2 cellular contexts compared by ENCODE assay signal in the genomic region with DNA sequence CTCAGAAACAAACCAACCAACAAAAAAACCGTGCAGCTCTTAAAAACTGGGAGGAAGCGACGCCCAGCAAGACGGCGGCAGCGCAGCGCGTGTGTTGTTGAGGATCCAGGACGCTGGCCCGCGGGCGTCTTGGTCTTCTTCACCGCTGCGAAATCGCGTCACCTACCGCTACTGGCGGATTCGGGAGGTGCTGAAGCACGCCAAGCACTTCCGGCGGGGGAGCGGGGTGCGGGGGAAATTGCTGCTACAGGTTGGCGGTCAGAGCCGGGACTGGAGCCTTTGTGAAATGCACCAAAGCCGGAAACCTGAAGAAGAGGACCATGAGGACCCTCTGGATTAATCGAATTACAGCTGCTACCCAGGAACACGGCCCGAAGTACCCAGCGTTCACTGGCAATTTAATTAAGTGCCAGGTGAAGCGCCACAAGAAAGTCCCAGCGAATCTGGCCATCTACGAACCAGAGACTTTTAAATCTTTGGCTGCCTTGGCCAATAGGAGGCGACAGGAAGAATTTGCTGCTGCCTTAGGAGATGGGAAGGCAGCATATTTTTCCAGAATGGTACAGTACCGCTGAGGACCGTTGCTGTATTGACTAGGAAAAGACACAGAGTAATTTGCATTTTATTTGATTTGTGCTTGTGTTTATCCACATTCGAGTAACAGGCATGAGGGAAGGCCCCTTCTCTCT.
TF ChIP-seq lines count a peak whose summit lies in the region.

No MANE protein-coding gene starts in this region.

TF ChIP-seq in HepG2, 621 proteins besides CTCF, POLR2A, EP300 and RAD21:
- TF ChIP-seq, protein P1, sequence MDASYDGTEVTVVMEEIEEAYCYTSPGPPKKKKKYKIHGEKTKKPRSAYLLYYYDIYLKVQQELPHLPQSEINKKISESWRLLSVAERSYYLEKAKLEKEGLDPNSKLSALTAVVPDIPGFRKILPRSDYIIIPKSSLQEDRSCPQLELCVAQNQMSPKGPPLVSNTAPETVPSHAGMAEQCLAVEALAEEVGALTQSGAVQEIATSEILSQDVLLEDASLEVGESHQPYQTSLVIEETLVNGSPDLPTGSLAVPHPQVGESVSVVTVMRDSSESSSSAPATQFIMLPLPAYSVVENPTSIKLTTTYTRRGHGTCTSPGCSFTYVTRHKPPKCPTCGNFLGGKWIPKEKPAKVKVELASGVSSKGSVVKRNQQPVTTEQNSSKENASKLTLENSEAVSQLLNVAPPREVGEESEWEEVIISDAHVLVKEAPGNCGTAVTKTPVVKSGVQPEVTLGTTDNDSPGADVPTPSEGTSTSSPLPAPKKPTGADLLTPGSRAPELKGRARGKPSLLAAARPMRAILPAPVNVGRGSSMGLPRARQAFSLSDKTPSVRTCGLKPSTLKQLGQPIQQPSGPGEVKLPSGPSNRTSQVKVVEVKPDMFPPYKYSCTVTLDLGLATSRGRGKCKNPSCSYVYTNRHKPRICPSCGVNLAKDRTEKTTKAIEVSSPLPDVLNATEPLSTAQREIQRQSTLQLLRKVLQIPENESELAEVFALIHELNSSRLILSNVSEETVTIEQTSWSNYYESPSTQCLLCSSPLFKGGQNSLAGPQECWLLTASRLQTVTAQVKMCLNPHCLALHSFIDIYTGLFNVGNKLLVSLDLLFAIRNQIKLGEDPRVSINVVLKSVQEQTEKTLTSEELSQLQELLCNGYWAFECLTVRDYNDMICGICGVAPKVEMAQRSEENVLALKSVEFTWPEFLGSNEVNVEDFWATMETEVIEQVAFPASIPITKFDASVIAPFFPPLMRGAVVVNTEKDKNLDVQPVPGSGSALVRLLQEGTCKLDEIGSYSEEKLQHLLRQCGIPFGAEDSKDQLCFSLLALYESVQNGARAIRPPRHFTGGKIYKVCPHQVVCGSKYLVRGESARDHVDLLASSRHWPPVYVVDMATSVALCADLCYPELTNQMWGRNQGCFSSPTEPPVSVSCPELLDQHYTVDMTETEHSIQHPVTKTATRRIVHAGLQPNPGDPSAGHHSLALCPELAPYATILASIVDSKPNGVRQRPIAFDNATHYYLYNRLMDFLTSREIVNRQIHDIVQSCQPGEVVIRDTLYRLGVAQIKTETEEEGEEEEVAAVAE (CRISPR knock-in tag; IDR thresholded peaks at IDR 0.05; ENCODE audit: borderline replicate concordance), result no peak
- no peak for TF ChIP-seq AGO1 (IDR thresholded peaks at IDR 0.05; ENCODE audit: low read depth, low read length, poor library complexity, severe bottlenecking)

TF ChIP-seq in K562, 482 proteins besides CTCF, POLR2A, EP300 and RAD21:
- TF ChIP-seq NEUROD1 (IDR thresholded peaks at IDR 0.05; ENCODE audit: borderline replicate concordance, low read depth, low read length, partially characterized antibody), result no peak
- TF ChIP-seq, protein P2, sequence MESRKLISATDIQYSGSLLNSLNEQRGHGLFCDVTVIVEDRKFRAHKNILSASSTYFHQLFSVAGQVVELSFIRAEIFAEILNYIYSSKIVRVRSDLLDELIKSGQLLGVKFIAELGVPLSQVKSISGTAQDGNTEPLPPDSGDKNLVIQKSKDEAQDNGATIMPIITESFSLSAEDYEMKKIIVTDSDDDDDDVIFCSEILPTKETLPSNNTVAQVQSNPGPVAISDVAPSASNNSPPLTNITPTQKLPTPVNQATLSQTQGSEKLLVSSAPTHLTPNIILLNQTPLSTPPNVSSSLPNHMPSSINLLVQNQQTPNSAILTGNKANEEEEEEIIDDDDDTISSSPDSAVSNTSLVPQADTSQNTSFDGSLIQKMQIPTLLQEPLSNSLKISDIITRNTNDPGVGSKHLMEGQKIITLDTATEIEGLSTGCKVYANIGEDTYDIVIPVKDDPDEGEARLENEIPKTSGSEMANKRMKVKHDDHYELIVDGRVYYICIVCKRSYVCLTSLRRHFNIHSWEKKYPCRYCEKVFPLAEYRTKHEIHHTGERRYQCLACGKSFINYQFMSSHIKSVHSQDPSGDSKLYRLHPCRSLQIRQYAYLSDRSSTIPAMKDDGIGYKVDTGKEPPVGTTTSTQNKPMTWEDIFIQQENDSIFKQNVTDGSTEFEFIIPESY (CRISPR knock-in tag; IDR thresholded peaks at IDR 0.05), result peak; percentile 88
